10 cellular contexts compared by ENCODE assay signal in genomic region chr1:158951956-158952355, GRCh38.
DNase-seq lines count a peak whose midpoint lies in the region; ATAC-seq and FAIRE-seq lines count a peak whose summit lies in the region.
"Had no signal": no experiment of that assay in that cellular context is flagged by ENCODE, and none has a peak within 500 bp of the region (broad histone marks: within the 10 kb centered on the region; RNA-seq: fewer than 3 reads in every experiment).

No MANE protein-coding gene starts in this region.

- DNase-seq in GM19239 (ENCODE audit: insufficient read length, low spot score), result peak; percentile 20
- peak; percentile 3 for DNase-seq in NCI-H69 (lab: John Stamatoyannopoulos, UW)
- DNase-seq in iPS-NIHi11 (ENCODE audit: low spot score), result peak; percentile 25
- no peak for DNase-seq in pons (ENCODE audit: low spot score)
- no peak for DNase-seq in hippocampal formation (lab: John Stamatoyannopoulos, UW)
- DNase-seq in NCI-H345 (lab: John Stamatoyannopoulos, UW), result no peak
- DNase-seq: NCI-H1436 treated with DMSO at 0.1 percent for 48 hours; stimulated activated CD4-positive, alpha-beta T cell treated with anti-CD3 and anti-CD28 coated beads, Interleukin-1b, Interleukin-23, amount 100 ng/mL, for 48 hours had no signal

- peak; percentile 80 for FAIRE-seq in GM19239 (lab: Jason Lieb, UNC)

- ATAC-seq in HG02610 (IDR thresholded peaks at IDR 0.05; ENCODE audit: unreplicated experiment) (peak; percentile 94), HG03442 (IDR thresholded peaks at IDR 0.05; ENCODE audit: unreplicated experiment) (no peak)

Comparison
In these comparisons a context has a peak if more than half of its experiments do, and no peak if none do; other contexts are left out.
1. DNase-seq: peak in GM19239 (single experiment), NCI-H69 (single experiment) and iPS-NIHi11 (single experiment); none in pons (single experiment), hippocampal formation (0 of 2) and NCI-H345 (single experiment).